10 cellular contexts compared by ENCODE assay signal in the genomic region with DNA sequence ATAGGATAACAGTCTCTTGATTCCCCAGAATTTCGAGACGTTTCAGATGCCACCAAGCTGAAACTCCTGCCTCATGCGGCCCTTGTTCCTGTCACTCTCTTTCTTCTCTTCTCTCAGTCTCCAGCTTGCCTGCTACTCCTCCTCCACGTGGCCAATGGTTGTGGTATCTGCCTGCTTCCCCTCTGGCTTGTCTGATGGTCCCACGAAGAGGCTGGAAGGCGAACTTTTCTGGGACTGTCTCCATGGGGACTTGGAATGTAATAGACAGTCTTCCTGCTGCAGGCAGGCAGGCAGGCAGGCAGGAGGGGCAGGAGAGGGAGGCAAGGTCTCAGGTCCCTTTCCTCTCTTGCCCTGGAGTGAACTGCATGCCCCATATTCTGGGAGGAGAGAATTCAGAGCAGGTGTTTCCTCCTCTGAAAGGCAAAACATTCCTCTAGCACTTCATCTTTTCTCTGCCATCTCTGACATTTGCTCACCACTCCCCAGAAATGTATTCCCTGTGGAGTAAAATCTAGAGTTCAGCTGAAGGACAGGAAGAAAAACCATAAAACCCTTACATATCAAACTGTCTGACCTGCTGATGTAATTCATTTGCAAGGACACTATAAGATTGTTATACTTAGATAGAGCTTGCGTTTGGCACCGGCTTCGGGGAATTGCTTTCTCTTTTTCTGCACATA.
DNase-seq lines count a peak whose midpoint lies in the region; ATAC-seq and TF ChIP-seq lines count a peak whose summit lies in the region.
"Had no signal": no experiment of that assay in that cellular context is flagged by ENCODE, and none has a peak within 500 bp of the region (broad histone marks: within the 10 kb centered on the region; RNA-seq: fewer than 3 reads in every experiment).

No MANE protein-coding gene starts in this region.

- no peaks in the 10 kb centered on the region for H3K36me3 Mint-ChIP-seq in osteocyte (ENCODE audit: unreplicated experiment)
- no peaks in the 10 kb centered on the region for H3K36me3 Mint-ChIP-seq in CD4-positive, alpha-beta memory T cell
- H3K36me3 Mint-ChIP-seq: activated naive CD4-positive, alpha-beta T cell treated with anti-CD3 and anti-CD28 coated beads, Interleukin-2, amount 10 ng/mL, durations not matched to agents 7 days and 5 days had no signal

- ATAC-seq in GM18870 (IDR thresholded peaks at IDR 0.05; ENCODE audit: unreplicated experiment) (peak; percentile 61), GM19035 (IDR thresholded peaks at IDR 0.05; ENCODE audit: unreplicated experiment) (no peak)
- ATAC-seq in activated CD4-positive, CD25-positive, alpha-beta regulatory T cell treated with anti-CD3 and anti-CD28 coated beads, Interleukin-2, amount 50 U/mL, for 24 hours: no peak

- H3K27ac Mint-ChIP-seq in osteocyte (ENCODE audit: unreplicated experiment): peak overlapping the region; percentile 21
- no peak overlapping the region for H3K27ac Mint-ChIP-seq in CD4-positive, alpha-beta memory T cell
- H3K27ac Mint-ChIP-seq: activated naive CD4-positive, alpha-beta T cell treated with anti-CD3 and anti-CD28 coated beads, Interleukin-2, amount 10 ng/mL, durations not matched to agents 7 days and 5 days had no signal

- no peak overlapping the region for H3K4me3 ChIP-seq in CD4-positive, alpha-beta memory T cell (ENCODE audit: low read length in 2 of 2)
- H3K4me3 ChIP-seq: esophagus squamous epithelium had no signal

- intact Hi-C loops in CD4-positive, alpha-beta memory T cell (cut with micrococcal nuclease): no loop called here

- H3K4me1 ChIP-seq in CD4-positive, alpha-beta memory T cell (ENCODE audit: insufficient read depth, low read length): no peaks in the 10 kb centered on the region
- H3K4me1 ChIP-seq: esophagus squamous epithelium had no signal

- DNase-seq in NCI-H460 (ENCODE audit: extremely low read depth, low read depth) (peak; percentile 17), dermis blood vessel endothelial cell (peak; percentile 75), osteocyte (ENCODE audit: extremely low spot score, unreplicated experiment) (no peak)
- DNase-seq in CD4-positive, alpha-beta memory T cell: no peak
- DNase-seq: activated naive CD4-positive, alpha-beta T cell treated with anti-CD3 and anti-CD28 coated beads, Interleukin-2, amount 10 ng/mL, durations not matched to agents 7 days and 5 days; esophagus squamous epithelium; NCI-H526 treated with DMSO at 0.1 percent for 48 hours had no signal

- H3K27me3 Mint-ChIP-seq in osteocyte (ENCODE audit: unreplicated experiment): no peaks in the 10 kb centered on the region
- H3K27me3 Mint-ChIP-seq in CD4-positive, alpha-beta memory T cell: peaks cover 1 to 9% of the 10 kb centered on the region in 2 donors
- H3K27me3 Mint-ChIP-seq: activated naive CD4-positive, alpha-beta T cell treated with anti-CD3 and anti-CD28 coated beads, Interleukin-2, amount 10 ng/mL, durations not matched to agents 7 days and 5 days had no signal

- H3K27me3 ChIP-seq in CD4-positive, alpha-beta memory T cell (ENCODE audit: insufficient read depth, low read length): no peaks in the 10 kb centered on the region

- POLR2A ChIA-PET in CD4-positive, alpha-beta memory T cell (lab: Charles Lee; ENCODE audit: partially characterized antibody): no interaction called here

- peaks cover 21% of the 10 kb centered on the region for H3K4me1 Mint-ChIP-seq in osteocyte (ENCODE audit: unreplicated experiment)
- peaks cover 0 to 2% (median 0%) of the 10 kb centered on the region in 4 donors for H3K4me1 Mint-ChIP-seq in CD4-positive, alpha-beta memory T cell
- H3K4me1 Mint-ChIP-seq: activated naive CD4-positive, alpha-beta T cell treated with anti-CD3 and anti-CD28 coated beads, Interleukin-2, amount 10 ng/mL, durations not matched to agents 7 days and 5 days had no signal

- H3K4me3 Mint-ChIP-seq in osteocyte (ENCODE audit: unreplicated experiment): no peak overlapping the region
- no peak overlapping the region for H3K4me3 Mint-ChIP-seq in CD4-positive, alpha-beta memory T cell
- H3K4me3 Mint-ChIP-seq: activated naive CD4-positive, alpha-beta T cell treated with anti-CD3 and anti-CD28 coated beads, Interleukin-2, amount 10 ng/mL, durations not matched to agents 7 days and 5 days had no signal

- peaks cover 25% of the 10 kb centered on the region for H3K9me3 Mint-ChIP-seq in osteocyte (ENCODE audit: unreplicated experiment)
- peaks cover 0 to 5% (median 2%) of the 10 kb centered on the region in 8 donors for H3K9me3 Mint-ChIP-seq in CD4-positive, alpha-beta memory T cell
- H3K9me3 Mint-ChIP-seq: activated naive CD4-positive, alpha-beta T cell treated with anti-CD3 and anti-CD28 coated beads, Interleukin-2, amount 10 ng/mL, durations not matched to agents 7 days and 5 days had no signal

- CTCF ChIA-PET in CD4-positive, alpha-beta memory T cell (lab: Charles Lee; ENCODE audit: partially characterized antibody): no interaction called here

- no peaks in the 10 kb centered on the region for H3K9me3 ChIP-seq in CD4-positive, alpha-beta memory T cell (ENCODE audit: control insufficient read depth in 1 of 2, low read length in 2 of 2)
- H3K9me3 ChIP-seq: esophagus squamous epithelium had no signal

- H3K27ac ChIP-seq in CD4-positive, alpha-beta memory T cell (ENCODE audit: low read depth, low read length): no peak overlapping the region
- H3K27ac ChIP-seq: esophagus squamous epithelium had no signal

- TF ChIP-seq CTCF in osteocyte (IDR thresholded peaks at IDR 0.05): no peak

- no peaks in the 10 kb centered on the region for H3K36me3 ChIP-seq in CD4-positive, alpha-beta memory T cell (ENCODE audit: insufficient read depth, low read length)
- H3K36me3 ChIP-seq: esophagus squamous epithelium had no signal

Comparison
In these comparisons a context has a peak if more than half of its experiments do, and no peak if none do; other contexts are left out.
1. DNase-seq: peak in NCI-H460 (single experiment) and dermis blood vessel endothelial cell (single experiment); none in osteocyte (single experiment) and CD4-positive, alpha-beta memory T cell (0 of 5).